ENCODE assay signal across 8 cellular contexts in the genomic region with DNA sequence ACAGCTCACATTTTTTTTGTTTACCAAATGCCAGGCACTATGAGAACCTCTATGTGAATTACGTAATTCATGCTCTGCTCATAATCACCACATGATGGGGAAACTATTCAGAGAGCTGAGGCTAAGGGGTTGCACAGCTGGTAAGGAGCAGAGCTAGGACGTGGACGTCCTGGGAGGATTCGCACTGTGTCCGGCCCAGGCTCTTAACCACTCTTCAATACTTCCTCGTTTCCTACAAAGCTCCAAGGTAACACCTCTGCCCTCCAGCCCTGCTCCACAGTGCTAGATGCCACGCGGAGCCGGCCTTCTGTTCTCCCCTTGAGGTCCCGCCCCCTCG. TPM values are rescaled to one million over a fixed set of nuclear protein-coding genes. Genes with fewer than 3 reads are reported as not detected.
A peak's percentile ranks its signal among the peaks of the same experiment; 100 is the strongest.
DNase-seq lines count a peak whose midpoint lies in the region; ATAC-seq, FAIRE-seq and TF ChIP-seq lines count a peak whose summit lies in the region.

No MANE protein-coding gene starts in this region.

- intact Hi-C loops in GM12878 (cut with micrococcal nuclease; ENCODE audit: unreplicated experiment): loop anchor here (2.0 kb wide), 2 partner anchors 26 to 68 kb away; a partner anchor contains a TSS

- no peaks in the 10 kb centered on the region; the same call in none of the 2 replicates for H3K79me2 ChIP-seq in GM12878 (ENCODE audit: control insufficient read depth, insufficient read depth, low read length)
- H3K79me2 ChIP-seq in mesendoderm (ENCODE audit: control insufficient read depth, insufficient read depth, low read length): no peaks in the 10 kb centered on the region

- WGBS in A549 (ENCODE audit: missing lambda C conversion rate): 17% methylated on average over 9 of the region's 11 CpGs
- WGBS in GM12878 (ENCODE audit: insufficient coverage, insufficient replicate concordance, low lambda C conversion rate, missing lambda C conversion rate): 20% methylated on average over 9 of the region's 11 CpGs
- WGBS in mesendoderm (ENCODE audit: extremely low coverage, insufficient coverage, low lambda C conversion rate): no CpG with 5 or more reads among the region's 11 CpGs

- no peaks in the 10 kb centered on the region for H4K20me1 ChIP-seq in GM12878 (ENCODE audit: control insufficient read depth, insufficient read depth)

- H3K4me1 ChIP-seq in A549 (peaks cover 23% of the 10 kb centered on the region), GM12878 (ENCODE audit: control insufficient read depth, insufficient read depth, low read length) (peaks cover 11% of the 10 kb centered on the region), mesendoderm (ENCODE audit: control insufficient read depth, low read depth, low read length) (peaks cover 6% of the 10 kb centered on the region)

- FAIRE-seq in A549 (lab: Jason Lieb, UNC) (no peak), GM12878 (lab: Jason Lieb, UNC) (no peak), urothelium cell line (lab: Jason Lieb, UNC) (no peak)

- TF ChIP-seq CTCF in A549 (IDR thresholded peaks at IDR 0.05) (no peak), GM12878 (IDR thresholded peaks at IDR 0.05 in 2 of 3, conservative IDR thresholded peaks at IDR 0.05 in 1 of 3; ENCODE audit: control insufficient read depth in 2 of 3, extremely low read depth in 1 of 3, insufficient read depth in 1 of 3, low read depth in 3 of 3, low read length in 3 of 3) (no peak)

- H3K4ac ChIP-seq in mesendoderm (ENCODE audit: low read depth, low read length): no peak overlapping the region

- no peak for TF ChIP-seq EP300 in A549 (IDR thresholded peaks at IDR 0.05)
- no peak for TF ChIP-seq EP300 in GM12878 (IDR thresholded peaks at IDR 0.05; ENCODE audit: borderline replicate concordance in 1 of 2, control insufficient read depth in 1 of 2, low read depth in 2 of 2, low read length in 2 of 2)

- H3K4me3 ChIP-seq in A549 (peak overlapping the region; percentile 39), GM12878 (peak overlapping the region; percentile 50), mesendoderm (ENCODE audit: low read length) (no peak overlapping the region)

- TF ChIP-seq POLR2A in A549 (IDR thresholded peaks at IDR 0.05; ENCODE audit: low read length) (peak; percentile 46), GM12878 (IDR thresholded peaks at IDR 0.05; ENCODE audit: low read depth, low read length) (no peak), erythroblast (IDR thresholded peaks at IDR 0.05; ENCODE audit: low read length) (no peak)

- DNase-seq in A549 (ENCODE audit: low read depth in 1 of 2, low spot score in 1 of 2) (no peak), HEK293T (ENCODE audit: extremely low spot score) (no peak), GM12878 (ENCODE audit: low read depth, low spot score) (no peak), mesendoderm (no peak), urothelium cell line (ENCODE audit: low spot score) (no peak), ACHN (no peak), NCI-H524 (lab: John Stamatoyannopoulos, UW) (no peak), erythroblast (lab: John Stamatoyannopoulos, UW) (no peak)

- H3K36me3 ChIP-seq in GM12878 (ENCODE audit: control insufficient read depth in 2 of 2, insufficient read depth in 2 of 2, low read length in 1 of 2): peaks cover 16 to 34% of the 10 kb centered on the region in 2 experiments
- no peaks in the 10 kb centered on the region for H3K36me3 ChIP-seq in mesendoderm (ENCODE audit: control insufficient read depth, insufficient read depth, low read length)

- H3K9ac ChIP-seq in GM12878 (ENCODE audit: control insufficient read depth, insufficient read depth, low read length) (peak overlapping the region; percentile 7; the same call in 1 of the 2 replicates), mesendoderm (ENCODE audit: low read length) (peak overlapping the region; percentile 60)

- H2BK15ac ChIP-seq in mesendoderm (replicated peaks; ENCODE audit: low read depth): no peak overlapping the region

- POLR2A ChIA-PET in A549 (lab: Yijun Ruan, JAX) (interaction anchor here (0.7 to 2.4 kb wide), 4 partner anchors 12 to 75 kb away, joined by 3 to 17 read pairs (median 4); a partner anchor contains a TSS), HEK293T (lab: Yijun Ruan, JAX) (interaction anchor here (0.7 to 3.4 kb wide), 3 partner anchors 9 to 75 kb away, joined by 3 to 15 read pairs (median 3); a partner anchor contains a TSS), GM12878 (lab: Charles Lee) (interaction anchor here (0.8 to 2.4 kb wide), 6 partner anchors 23 to 108 kb away, joined by 3 to 11 read pairs (median 4); a partner anchor contains a TSS)

- H3K9me3 ChIP-seq in A549 (no peaks in the 10 kb centered on the region), GM12878 (replicated peaks; ENCODE audit: control insufficient read depth, insufficient read depth, low read length) (no peaks in the 10 kb centered on the region)

- no TSS peak for BruUV-seq in GM12878 (replicated peaks; lab: Mats Ljungman, UMichigan)

- peak overlapping the region; percentile 66 for H3K56ac ChIP-seq in mesendoderm (ENCODE audit: low read length)

- peak overlapping the region; percentile 3 for H2AK5ac ChIP-seq in mesendoderm (ENCODE audit: low read length)

- H3K27ac ChIP-seq in A549 (peak overlapping the region; percentile 78 to 82), GM12878 (ENCODE audit: control insufficient read depth, insufficient read depth) (no peak overlapping the region), mesendoderm (ENCODE audit: low read depth, low read length) (no peak overlapping the region)

- H4K8ac ChIP-seq in mesendoderm (ENCODE audit: low read depth, low read length): no peak overlapping the region

- peak overlapping the region; percentile 92 for H3K4me2 ChIP-seq in A549
- H3K4me2 ChIP-seq in GM12878 (ENCODE audit: control insufficient read depth, insufficient read depth): peak overlapping the region; percentile 87
- peak overlapping the region; percentile 37 for H3K4me2 ChIP-seq in mesendoderm (ENCODE audit: low read length)

- H3K27me3 ChIP-seq in GM12878 (replicated peaks in 1 of 2; ENCODE audit: control insufficient read depth in 2 of 2, insufficient read depth in 2 of 2, low read length in 1 of 2): no peaks in the 10 kb centered on the region
- H3K27me3 ChIP-seq in mesendoderm (ENCODE audit: insufficient read depth, low read length, poor library complexity): no peaks in the 10 kb centered on the region

- peak overlapping the region; percentile 62 for H2AFZ ChIP-seq in GM12878 (ENCODE audit: control insufficient read depth, low read depth, low read length)

- TF ChIP-seq RAD21 in A549 (conservative IDR thresholded peaks at IDR 0.05 in 1 of 2, IDR thresholded peaks at IDR 0.05 in 1 of 2) (no peak), GM12878 (IDR thresholded peaks at IDR 0.05; ENCODE audit: insufficient read depth, low read depth, low read length) (no peak)

- H2BK5ac ChIP-seq in mesendoderm (ENCODE audit: low read length): no peak overlapping the region

- SMC1A ChIA-PET in GM12878 (lab: Charles Lee; ENCODE audit: uncharacterized antibody, unreplicated experiment): interaction anchor here (0.9 to 4.6 kb wide), 12 partner anchors 11 to 203 kb away, joined by 3 to 57 read pairs (median 4); no protein-coding TSS in a partner anchor

- RAD21 ChIA-PET in GM12878 (lab: Charles Lee; ENCODE audit: unreplicated experiment): interaction anchor here (0.9 to 3.7 kb wide), 8 partner anchors 25 to 113 kb away, joined by 3 to 34 read pairs (median 6); a partner anchor contains a TSS

- no peak overlapping the region for H3K18ac ChIP-seq in mesendoderm (ENCODE audit: low read length)

- peak in 1 of 2 experiments; percentile 51; a peak in 1 of 6 replicates for ATAC-seq in A549
- ATAC-seq in GM12878: peak; percentile 11

- in situ Hi-C loops in GM12878 (cut with MboI) (no loop called here), ACHN (cut with HindIII; ENCODE audit: low pct_ligation_motif_present, low pct_unique_long_range_greater_than_20kb, low sequenced_read_pairs) (no loop called here)

- H3K23ac ChIP-seq in mesendoderm (ENCODE audit: low read length): no peak overlapping the region

- no peak overlapping the region for H2BK120ac ChIP-seq in mesendoderm (ENCODE audit: low read depth, low read length)

- H3K79me1 ChIP-seq in mesendoderm (ENCODE audit: low read length): no peaks in the 10 kb centered on the region

- CTCF ChIA-PET in A549 (lab: Yijun Ruan, JAX) (interaction anchor here (0.9 to 3.6 kb wide), 9 partner anchors 11 to 192 kb away, joined by 3 to 18 read pairs (median 10); no protein-coding TSS in a partner anchor), HEK293T (lab: Yijun Ruan, JAX) (no interaction called here), GM12878 (lab: Yijun Ruan, JAX) (interaction anchor here (0.9 to 6.0 kb wide), 10 partner anchors 14 to 255 kb away, joined by 3 to 70 read pairs (median 10); no protein-coding TSS in a partner anchor)

- H4K5ac ChIP-seq in mesendoderm (ENCODE audit: low read length): peak overlapping the region; percentile 47

RNA-seq across cellular contexts. Expression of a gene that starts 8.7 kb away (rescaled TPM):
- polyA plus RNA-seq in A549 (2011; rRNA removed) (50.7 and 64.9 TPM in 2 replicates), A549 (2017; fragmentation: RNase III; extraction: RNeasy Plus Mini Kit Qiagen cat#74134 plus additional on column Dnase treatment) (102 to 105 TPM (median 104 TPM) in 3 replicates), GM12878 (2011; rRNA removed) (45.5 and 71.1 TPM in 2 replicates), GM12878 (2014; fragmentation: Illumina TruSeq; extraction: Trizol) (64.7 and 94.2 TPM in 2 replicates), GM12878 (2014; fragmentation: Nextera tagmentation; extraction: Ambion mirVana) (10 to 100 TPM; 26.0 to 50.2 TPM), GM12878 (2014; rRNA removed) (98.6 and 106 TPM in 2 replicates), GM12878 (2016; fragmentation: Nextera tagmentation; extraction: Ambion mirVana) (100 to 1,000 TPM in 1 of 2 experiments, 10 to 100 TPM in 1; 97.9 to 113 TPM)
- polyA plus RNA-seq in A549 (2012; cell fraction: cytosol; rRNA removed): 185 and 190 TPM in 2 replicates
- 139 and 140 TPM in 2 replicates for polyA plus RNA-seq in A549 (2012; cell fraction: nucleus; rRNA removed)
- 103 and 110 TPM in 2 replicates for polyA minus RNA-seq in A549 (2011; rRNA and poly(A)+ RNA removed)
- total RNA-seq in GM12878 (2013; cell fraction: nucleolus; rRNA removed): 127 and 130 TPM in 2 replicates
- total RNA-seq in GM12878 (2014; rRNA removed) (74.9 and 81.1 TPM in 2 replicates), GM12878 (2014; rRNA removed; fragmentation: Illumina TruSeq; extraction: Trizol) (63.1 and 74.8 TPM in 2 replicates), GM12878 (2021) (116 and 133 TPM in 2 replicates)
- polyA plus RNA-seq in GM12878 (2011; ENCODE audit: low read depth): 38.7 TPM
- 118 and 119 TPM in 2 replicates for polyA plus RNA-seq in GM12878 (2011; cell fraction: cytosol; rRNA removed)
- 334 and 350 TPM in 2 replicates for polyA plus RNA-seq in GM12878 (2011; cell fraction: nucleus; rRNA removed)
- 63.6 and 78.6 TPM in 2 replicates for polyA plus RNA-seq in GM12878 (2012)
- polyA minus RNA-seq in GM12878 (2011; rRNA and poly(A)+ RNA removed): 85.9 and 103 TPM in 2 replicates
- polyA minus RNA-seq in GM12878 (2011; cell fraction: cytosol; rRNA and poly(A)+ RNA removed): 31.7 and 47.3 TPM in 2 replicates
- polyA minus RNA-seq in GM12878 (2011; cell fraction: nucleus; rRNA and poly(A)+ RNA removed): 69.5 and 128 TPM in 2 replicates
- polyA plus RNA-seq in mesendoderm (2013, experiment 1 of 2): 11.6 TPM
- polyA plus RNA-seq in mesendoderm (2013, experiment 2 of 2): 12.8 TPM

RNA-seq across cellular contexts. Expression of a gene that starts 25.6 kb away (rescaled TPM):
- polyA plus RNA-seq in A549 (2011; rRNA removed) (52.3 and 63.7 TPM in 2 replicates), A549 (2017; fragmentation: RNase III; extraction: RNeasy Plus Mini Kit Qiagen cat#74134 plus additional on column Dnase treatment) (34.6 to 42.4 TPM (median 40.0 TPM) in 3 replicates), GM12878 (2011; rRNA removed) (19.0 and 26.6 TPM in 2 replicates), GM12878 (2014; fragmentation: Illumina TruSeq; extraction: Trizol) (31.8 and 41.4 TPM in 2 replicates), GM12878 (2014; fragmentation: Nextera tagmentation; extraction: Ambion mirVana) (10 to 100 TPM in 1 of 2 experiments, 1 to 10 TPM in 1; 8.8 to 11.4 TPM), GM12878 (2014; rRNA removed) (21.6 and 27.1 TPM in 2 replicates), GM12878 (2016; fragmentation: Nextera tagmentation; extraction: Ambion mirVana) (10 to 100 TPM; 35.9 to 40.4 TPM)
- 19.4 and 22.8 TPM in 2 replicates for polyA plus RNA-seq in A549 (2012; cell fraction: cytosol; rRNA removed)
- polyA plus RNA-seq in A549 (2012; cell fraction: nucleus; rRNA removed): 8.8 and 12.9 TPM in 2 replicates
- polyA minus RNA-seq in A549 (2011; rRNA and poly(A)+ RNA removed): 17.1 and 17.5 TPM in 2 replicates
- 17.9 and 18.6 TPM in 2 replicates for total RNA-seq in GM12878 (2013; cell fraction: nucleolus; rRNA removed)
- total RNA-seq in GM12878 (2014; rRNA removed) (19.9 and 20.8 TPM in 2 replicates), GM12878 (2014; rRNA removed; fragmentation: Illumina TruSeq; extraction: Trizol) (20.9 and 23.1 TPM in 2 replicates), GM12878 (2021) (34.4 and 47.7 TPM in 2 replicates)
- polyA plus RNA-seq in GM12878 (2011; ENCODE audit: low read depth): 7.3 TPM
- polyA plus RNA-seq in GM12878 (2011; cell fraction: cytosol; rRNA removed): 9.0 and 9.6 TPM in 2 replicates
- 4.9 and 7.6 TPM in 2 replicates for polyA plus RNA-seq in GM12878 (2011; cell fraction: nucleus; rRNA removed)
- polyA plus RNA-seq in GM12878 (2012): 11.2 and 13.3 TPM in 2 replicates
- 9.0 and 10.4 TPM in 2 replicates for polyA minus RNA-seq in GM12878 (2011; rRNA and poly(A)+ RNA removed)
- 10.7 and 19.0 TPM in 2 replicates for polyA minus RNA-seq in GM12878 (2011; cell fraction: cytosol; rRNA and poly(A)+ RNA removed)
- 5.8 and 6.3 TPM in 2 replicates for polyA minus RNA-seq in GM12878 (2011; cell fraction: nucleus; rRNA and poly(A)+ RNA removed)
- polyA plus RNA-seq in mesendoderm (2013, experiment 1 of 2): 34.9 TPM
- polyA plus RNA-seq in mesendoderm (2013, experiment 2 of 2): 33.1 TPM

RNA-seq across cellular contexts. Expression of a gene that starts 58.3 kb away (rescaled TPM):
- 3.4 and 4.1 TPM in 2 replicates for polyA plus RNA-seq in A549 (2011; rRNA removed)
- 2.1 and 2.6 TPM in 2 replicates for polyA plus RNA-seq in A549 (2012; cell fraction: cytosol; rRNA removed)
- 8.0 and 8.1 TPM in 2 replicates for polyA plus RNA-seq in A549 (2012; cell fraction: nucleus; rRNA removed)
- 2.0 to 4.6 TPM (median 2.1 TPM) in 3 replicates for polyA plus RNA-seq in A549 (2017; fragmentation: RNase III; extraction: RNeasy Plus Mini Kit Qiagen cat#74134 plus additional on column Dnase treatment)
- 3.8 and 5.4 TPM in 2 replicates for polyA minus RNA-seq in A549 (2011; rRNA and poly(A)+ RNA removed)
- 317 and 349 TPM in 2 replicates for total RNA-seq in GM12878 (2013; cell fraction: nucleolus; rRNA removed)
- 144 and 153 TPM in 2 replicates for total RNA-seq in GM12878 (2014; rRNA removed)
- total RNA-seq in GM12878 (2014; rRNA removed; fragmentation: Illumina TruSeq; extraction: Trizol): 111 and 116 TPM in 2 replicates
- total RNA-seq in GM12878 (2021): 163 and 164 TPM in 2 replicates
- polyA plus RNA-seq in GM12878 (2011; ENCODE audit: low read depth): 44.2 TPM
- polyA plus RNA-seq in GM12878 (2011; rRNA removed): 106 and 147 TPM in 2 replicates
- polyA plus RNA-seq in GM12878 (2011; cell fraction: cytosol; rRNA removed): 186 and 209 TPM in 2 replicates
- polyA plus RNA-seq in GM12878 (2011; cell fraction: nucleus; rRNA removed): 205 and 241 TPM in 2 replicates
- polyA plus RNA-seq in GM12878 (2012): 65.1 and 86.6 TPM in 2 replicates
- polyA plus RNA-seq in GM12878 (2014; fragmentation: Illumina TruSeq; extraction: Trizol): 82.8 and 140 TPM in 2 replicates
- 10 to 100 TPM; 13.8 to 16.6 TPM for polyA plus RNA-seq in GM12878 (2014; fragmentation: Nextera tagmentation; extraction: Ambion mirVana)
- polyA plus RNA-seq in GM12878 (2014; rRNA removed): 153 and 156 TPM in 2 replicates
- 10 to 100 TPM; 69.6 to 79.5 TPM for polyA plus RNA-seq in GM12878 (2016; fragmentation: Nextera tagmentation; extraction: Ambion mirVana)
- 194 and 283 TPM in 2 replicates for polyA minus RNA-seq in GM12878 (2011; rRNA and poly(A)+ RNA removed)
- polyA minus RNA-seq in GM12878 (2011; cell fraction: cytosol; rRNA and poly(A)+ RNA removed): 61.2 and 66.6 TPM in 2 replicates
- polyA minus RNA-seq in GM12878 (2011; cell fraction: nucleus; rRNA and poly(A)+ RNA removed): 99.3 and 141 TPM in 2 replicates
- polyA plus RNA-seq in mesendoderm (2013, experiment 1 of 2): 0.29 TPM
- 0.27 TPM for polyA plus RNA-seq in mesendoderm (2013, experiment 2 of 2)

Comparison
In these comparisons a context has a peak if more than half of its experiments do, and no peak if none do; other contexts are left out.
1. H3K27ac ChIP-seq: peak in A549 (2 of 2); none in GM12878 (single experiment) and mesendoderm (single experiment).
2. H3K4me2 ChIP-seq: peak in every context shown above with its lines; median percentile 92 in A549; 87 in GM12878; 37 in mesendoderm.